In genomic region chr2:161161074-161161577, GRCh38 we compare ENCODE assay signal across 8 cellular contexts. TPM values are rescaled to one million over a fixed set of nuclear protein-coding genes. Genes with fewer than 3 reads are reported as not detected.
DNase-seq lines count a peak whose midpoint lies in the region; ATAC-seq, FAIRE-seq and TF ChIP-seq lines count a peak whose summit lies in the region.

No MANE protein-coding gene starts in this region.

- H3K27me3 Mint-ChIP-seq in T-helper 2 cell treated with Interferon-gamma antibody and Interleukin-4, amounts not matched to agents 5 μg/mL and 100 μg/mL, for 36 hours (ENCODE audit: low read depth) = no peaks in the 10 kb centered on the region

- FAIRE-seq in small intestine (lab: Jason Lieb, UNC) = no peak

- H3K9me3 Mint-ChIP-seq in T-helper 2 cell treated with Interferon-gamma antibody and Interleukin-4, amounts not matched to agents 5 μg/mL and 100 μg/mL, for 36 hours = no peaks in the 10 kb centered on the region

- no peaks in the 10 kb centered on the region for H3K36me3 ChIP-seq in small intestine (ENCODE audit: control insufficient read depth in 2 of 2, insufficient read depth in 2 of 2, low read length in 2 of 2)

- WGBS in small intestine, 3 donors = 0% methylated on average over 11 of the region's 11 CpGs

- H3K4me3 Mint-ChIP-seq in T-helper 2 cell treated with Interferon-gamma antibody and Interleukin-4, amounts not matched to agents 5 μg/mL and 100 μg/mL, for 36 hours = peak overlapping the region; percentile 95

- H3K4me1 Mint-ChIP-seq in T-helper 2 cell treated with Interferon-gamma antibody and Interleukin-4, amounts not matched to agents 5 μg/mL and 100 μg/mL, for 36 hours (ENCODE audit: low read depth) = peaks cover 49% of the 10 kb centered on the region

- no peaks in the 10 kb centered on the region for H3K27me3 ChIP-seq in small intestine (ENCODE audit: control insufficient read depth in 2 of 2, insufficient read depth in 2 of 2, low read length in 2 of 2)

- peaks cover 50% of the 10 kb centered on the region for H3K36me3 Mint-ChIP-seq in T-helper 2 cell treated with Interferon-gamma antibody and Interleukin-4, amounts not matched to agents 5 μg/mL and 100 μg/mL, for 36 hours (ENCODE audit: low read depth)

- H3K4me3 ChIP-seq in foreskin fibroblast (ENCODE audit: low read depth in 1 of 2, low read length in 2 of 2) (peak overlapping the region; percentile 79 to 92), small intestine (ENCODE audit: low read depth in 1 of 2, low read length in 2 of 2) (peak overlapping the region; percentile 62 to 86)

- no peaks in the 10 kb centered on the region for H3K4me1 ChIP-seq in small intestine (ENCODE audit: control insufficient read depth in 2 of 2, insufficient read depth in 1 of 2, low read depth in 1 of 2, low read length in 1 of 2)

- peak overlapping the region; percentile 99 for H3K27ac Mint-ChIP-seq in T-helper 2 cell treated with Interferon-gamma antibody and Interleukin-4, amounts not matched to agents 5 μg/mL and 100 μg/mL, for 36 hours

- peak; percentile 32 for DNase-seq in GF-D8 (lab: John Stamatoyannopoulos, UW)
- no peak for DNase-seq in T-helper 2 cell treated with Interferon-gamma antibody and Interleukin-4, amounts not matched to agents 5 μg/mL and 100 μg/mL, for 36 hours (ENCODE audit: low spot score)
- no peak for DNase-seq in foreskin fibroblast
- DNase-seq in small intestine = no peak
- DNase-seq in GOT3 (lab: John Stamatoyannopoulos, UW) = no peak
- no peak for DNase-seq in omental fat pad (ENCODE audit: low spot score)

- no peaks in the 10 kb centered on the region for H3K9me3 ChIP-seq in small intestine (ENCODE audit: control insufficient read depth, low read depth)

- peak; percentile 37 for ATAC-seq in HG02642 (IDR thresholded peaks at IDR 0.05; ENCODE audit: poor library complexity, unreplicated experiment)
- ATAC-seq in omental fat pad (ENCODE audit: low FRiP score) = no peak
- no peak for ATAC-seq in HG02970 (IDR thresholded peaks at IDR 0.05; ENCODE audit: low FRiP score, unreplicated experiment)

- TF ChIP-seq CTCF in foreskin fibroblast (IDR thresholded peaks at IDR 0.05; ENCODE audit: low read depth, low read length) (no peak), omental fat pad (IDR thresholded peaks at IDR 0.05) (no peak)

- H3K27ac ChIP-seq in small intestine (ENCODE audit: low read depth in 1 of 2, low read length in 1 of 2) = peak overlapping the region; percentile 96

RNA-seq across cellular contexts. Expression of gene TANK, which starts 0.9 kb away (rescaled TPM):
- 10 to 100 TPM; 27.7 to 39.1 (median 35.1) TPM for polyA plus RNA-seq in small intestine
- 100 to 1,000 TPM; 102 to 143 (median 121) TPM for total RNA-seq in omental fat pad
